ENCODE assay signal across 14 cellular contexts in the genomic region with DNA sequence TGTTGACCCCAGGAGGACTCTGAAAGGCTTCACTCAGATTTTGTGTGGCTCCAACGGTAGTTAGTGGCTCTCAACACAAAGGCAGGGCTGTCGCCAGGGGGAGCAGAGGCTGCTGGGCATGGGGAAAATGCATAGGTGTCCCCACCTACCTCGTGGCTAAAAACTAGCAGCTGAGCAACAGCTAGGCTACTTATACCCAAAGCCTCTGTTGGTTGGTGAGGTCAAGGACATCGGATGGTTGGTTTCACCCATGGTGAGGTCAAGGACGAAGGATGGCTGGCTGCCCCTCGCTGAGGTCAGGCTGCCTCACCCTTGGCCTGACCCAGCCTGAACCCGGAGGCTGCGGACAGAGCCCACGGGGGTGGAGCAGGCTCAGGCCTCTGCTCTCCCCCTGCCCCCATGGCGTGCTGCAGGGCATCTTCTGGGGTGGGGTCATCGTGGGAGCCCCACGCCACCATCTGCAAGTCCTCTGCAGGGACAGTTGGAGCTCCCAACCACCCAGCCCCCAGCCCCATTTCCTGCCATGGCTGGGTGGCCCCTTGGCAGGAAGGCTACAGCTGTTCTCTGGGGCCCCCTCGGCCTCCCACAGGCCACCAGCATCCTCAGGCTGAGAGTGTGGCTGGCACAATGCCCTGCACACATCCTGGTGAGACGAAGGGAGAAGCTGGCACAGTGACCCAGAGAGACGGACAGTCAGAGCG. TPM values are rescaled to one million over a fixed set of nuclear protein-coding genes. Genes with fewer than 3 reads are reported as not detected.
A peak's percentile ranks its signal among the peaks of the same experiment; 100 is the strongest.
DNase-seq lines count a peak whose midpoint lies in the region; ATAC-seq, FAIRE-seq and TF ChIP-seq lines count a peak whose summit lies in the region.
"Had no signal": no experiment of that assay in that cellular context is flagged by ENCODE, and none has a peak within 500 bp of the region (broad histone marks: within the 10 kb centered on the region; RNA-seq: fewer than 3 reads in every experiment).

No MANE protein-coding gene starts in this region.

- no peak for TF ChIP-seq POLR2A in H1 (IDR thresholded peaks at IDR 0.05; ENCODE audit: control extremely low read depth in 1 of 2, low read depth in 2 of 2, low read length in 2 of 2)

- 82% methylated on average over 16 of the region's 16 CpGs; no CpG with 5 or more reads in 1 of the 2 experiments for WGBS in H1 (ENCODE audit: extremely low coverage in 1 of 2, insufficient coverage in 1 of 2, insufficient read length in 1 of 2, insufficient replicate concordance in 2 of 2, low coverage in 1 of 2, low lambda C conversion rate in 2 of 2, missing lambda C conversion rate in 1 of 2), 2 experiments

- peak overlapping the region; percentile 63 for H2BK120ac ChIP-seq in H1 (replicated peaks; ENCODE audit: low read depth, low read length)

- no peak overlapping the region for H3K9ac ChIP-seq in H1 (replicated peaks in 1 of 4; ENCODE audit: extremely low read depth in 1 of 4, low read depth in 3 of 4, low read length in 3 of 4)
- H3K9ac ChIP-seq: GM23248 had no signal

- peaks cover 26% of the 10 kb centered on the region for H3K4me1 ChIP-seq in CD8-positive, alpha-beta T cell (ENCODE audit: insufficient read depth, low read length)
- peaks cover 0 to 19% (median 8%) of the 10 kb centered on the region in 4 experiments; a peak in 6 of 7 replicates for H3K4me1 ChIP-seq in H1 (replicated peaks in 1 of 4; ENCODE audit: control insufficient read depth in 3 of 4, insufficient read depth in 4 of 4, low read length in 3 of 4)

- H4K5ac ChIP-seq in H1 (ENCODE audit: insufficient read length, low read depth, low read length) = no peak overlapping the region

- H3K27ac ChIP-seq in CD8-positive, alpha-beta T cell (ENCODE audit: low read depth, low read length) = no peak overlapping the region
- H3K27ac ChIP-seq in H1 (ENCODE audit: low read depth, low read length) = no peak overlapping the region
- H3K27ac ChIP-seq: coronary artery, GM23248 had no signal

- no peak overlapping the region for H2BK20ac ChIP-seq in H1 (ENCODE audit: low read length)

- FAIRE-seq in H1 (lab: Jason Lieb, UNC) = no peak
- FAIRE-seq: TTC549 had no signal

- H3K27me3 Mint-ChIP-seq in CD8-positive, alpha-beta T cell (ENCODE audit: low read depth) = peaks cover 2% of the 10 kb centered on the region

- TF ChIP-seq RAD21 in H1 (IDR thresholded peaks at IDR 0.05 in 1 of 2, conservative IDR thresholded peaks at IDR 0.05 in 1 of 2; ENCODE audit: low read depth in 2 of 2, low read length in 2 of 2) = peak in 1 of 2 experiments; percentile 21; a peak in 2 of 4 replicates

- TF ChIP-seq EP300 in H1 (IDR thresholded peaks at IDR 0.05; ENCODE audit: borderline replicate concordance in 1 of 2, low read depth in 2 of 2, low read length in 2 of 2) = no peak

- no peaks in the 10 kb centered on the region for H3K27me3 ChIP-seq in CD8-positive, alpha-beta T cell (ENCODE audit: insufficient read depth, low read length)
- H3K27me3 ChIP-seq in H1 (replicated peaks in 1 of 4; ENCODE audit: control insufficient read depth in 3 of 4, extremely low read depth in 1 of 4, insufficient read depth in 3 of 4, low read length in 3 of 4) = no peaks in the 10 kb centered on the region; a peak in 1 of 7 replicates

- H3K9me3 ChIP-seq in CD8-positive, alpha-beta T cell (ENCODE audit: low read length) = no peaks in the 10 kb centered on the region
- no peaks in the 10 kb centered on the region for H3K9me3 ChIP-seq in H1 (ENCODE audit: insufficient read depth in 2 of 2, low read depth in 1 of 2, low read length in 1 of 2)

- H3K9me3 Mint-ChIP-seq in CD8-positive, alpha-beta T cell = no peaks in the 10 kb centered on the region

- H4K91ac ChIP-seq in H1 (replicated peaks; ENCODE audit: insufficient read length, low read length) = peak overlapping the region; percentile 65

- POLR2A ChIA-PET in CD8-positive, alpha-beta T cell (lab: Charles Lee) = interaction anchor here (1.0 kb wide), 1 partner anchor 89 kb away, joined by 3 read pairs; no protein-coding TSS in a partner anchor
- POLR2A ChIA-PET in H1 (lab: Charles Lee; ENCODE audit: partially characterized antibody) = interaction anchor here (1.1 to 1.7 kb wide), 5 partner anchors 8 to 36 kb away, joined by 3 to 8 read pairs (median 5); no protein-coding TSS in a partner anchor

- H4K20me1 ChIP-seq in H1 (replicated peaks in 1 of 2; ENCODE audit: control insufficient read depth in 1 of 2, insufficient read depth in 2 of 2, low read length in 2 of 2) = peaks cover 0 to 6% of the 10 kb centered on the region in 2 experiments

- H2BK15ac ChIP-seq in H1 (ENCODE audit: low read length) = no peak overlapping the region

- peak; percentile 37 for DNase-seq in 8988T
- DNase-seq in CD8-positive, alpha-beta T cell = peak in 3 of 7 experiments; percentile 24 to 41 (median 28)
- DNase-seq in NAMALWA (ENCODE audit: low spot score) = peak; percentile 71
- DNase-seq in H1 (ENCODE audit: low read depth in 1 of 2, low spot score in 2 of 2) = no peak
- no peak for DNase-seq in NCI-H1092 treated with DMSO at 0.1 percent for 48 hours (lab: John Stamatoyannopoulos, UW)
- DNase-seq in activated effector memory CD4-positive, alpha-beta T cell treated with anti-CD3 and anti-CD28 coated beads, Interleukin-2, amount 50 U/mL, for 16 hours = no peak
- no peak for DNase-seq in NCI-H1417 treated with DMSO at 0.1 percent for 48 hours (lab: John Stamatoyannopoulos, UW)
- DNase-seq: GM23248, midbrain, NCI-H774 had no signal

- H3K36me3 Mint-ChIP-seq in CD8-positive, alpha-beta T cell = no peaks in the 10 kb centered on the region

- H3K4me3 ChIP-seq in CD8-positive, alpha-beta T cell (ENCODE audit: low read depth, low read length) = no peak overlapping the region
- no peak overlapping the region for H3K4me3 ChIP-seq in H1 (ENCODE audit: extremely low read depth in 1 of 4, insufficient read depth in 2 of 4, low read depth in 3 of 4, low read length in 4 of 4)
- H3K4me3 ChIP-seq: coronary artery, GM23248 had no signal

- no peaks in the 10 kb centered on the region for H3K79me1 ChIP-seq in H1 (ENCODE audit: low read depth, low read length)

- H3K4ac ChIP-seq in H1 (replicated peaks; ENCODE audit: insufficient read length, low read depth, low read length) = no peak overlapping the region

- H3K36me3 ChIP-seq in CD8-positive, alpha-beta T cell (ENCODE audit: insufficient read depth, low read length) = no peaks in the 10 kb centered on the region
- no peaks in the 10 kb centered on the region for H3K36me3 ChIP-seq in H1 (ENCODE audit: control insufficient read depth in 2 of 4, insufficient read depth in 4 of 4, low read length in 3 of 4)

- H3K23me2 ChIP-seq in H1 (ENCODE audit: low read depth, low read length) = no peaks in the 10 kb centered on the region

- no peak overlapping the region for H3K27ac Mint-ChIP-seq in CD8-positive, alpha-beta T cell

- H3K4me1 Mint-ChIP-seq in CD8-positive, alpha-beta T cell (ENCODE audit: low read depth) = peaks cover 22% of the 10 kb centered on the region

- H2AK5ac ChIP-seq in H1 (ENCODE audit: low read depth, low read length) = no peak overlapping the region

- H3K56ac ChIP-seq in H1 (replicated peaks; ENCODE audit: insufficient read length, low read depth, low read length) = no peak overlapping the region

- H2BK12ac ChIP-seq in H1 (ENCODE audit: low read depth, low read length) = peak overlapping the region; percentile 68; the same call in 1 of the 2 replicates

- intact Hi-C loops in CD8-positive, alpha-beta T cell (cut with DNase I, micrococcal nuclease) = loop anchor here in 1 of 2 experiments (10.0 kb wide), 1 partner anchor 385 kb away; the partner anchor contains the start of gene ATAD3A

- no peak overlapping the region for H3K4me3 Mint-ChIP-seq in CD8-positive, alpha-beta T cell

- 0 out of 2 replicates have a peak overlapping the region, but pooled peaks have one; percentile 44 for H3K18ac ChIP-seq in H1 (ENCODE audit: extremely low read depth, low read length)

- no peak overlapping the region for H3K14ac ChIP-seq in H1 (ENCODE audit: insufficient read length)

- ATAC-seq in CD8-positive, alpha-beta T cell = peak; percentile 62
- no peak for ATAC-seq in HG02938 (IDR thresholded peaks at IDR 0.05; ENCODE audit: unreplicated experiment)

- CTCF ChIA-PET in CD8-positive, alpha-beta T cell (lab: Charles Lee) = interaction anchor here (0.9 to 2.3 kb wide), 4 partner anchors 7 to 137 kb away, joined by 3 to 7 read pairs (median 6); no protein-coding TSS in a partner anchor
- CTCF ChIA-PET in H1 (lab: Charles Lee; ENCODE audit: partially characterized antibody) = interaction anchor here (0.9 to 7.0 kb wide), 17 partner anchors 8 to 150 kb away, joined by 3 to 64 read pairs (median 4); partner anchors contain the start of gene CALML6

- no peaks in the 10 kb centered on the region for H3K79me2 ChIP-seq in H1 (ENCODE audit: control insufficient read depth in 1 of 2, insufficient read depth in 2 of 2, low read length in 2 of 2)

- H2BK5ac ChIP-seq in H1 (ENCODE audit: low read depth, low read length) = no peak overlapping the region; the same call in 1 of the 2 replicates

- 0 out of 2 replicates have a peak overlapping the region, but pooled peaks have one; percentile 3 for H4K8ac ChIP-seq in H1 (ENCODE audit: extremely low read depth, insufficient read depth, low read length)

- no peak for TF ChIP-seq CTCF in CD8-positive, alpha-beta T cell (IDR thresholded peaks at IDR 0.05)
- peak in 2 of 3 experiments; percentile 36 to 47; a peak in 2 of 4 replicates for TF ChIP-seq CTCF in H1 (IDR thresholded peaks at IDR 0.05; ENCODE audit: control extremely low read depth in 1 of 3, insufficient read depth in 1 of 3, low read depth in 1 of 3, low read length in 3 of 3)

- no peak overlapping the region for H3K4me2 ChIP-seq in H1 (ENCODE audit: insufficient read depth in 1 of 2, low read depth in 2 of 2, low read length in 2 of 2)

- no peak overlapping the region for H3K23ac ChIP-seq in H1 (ENCODE audit: insufficient read length)

- H2AFZ ChIP-seq in H1 (ENCODE audit: low read length) = no peak overlapping the region
- H2AFZ ChIP-seq: GM23248 had no signal

RNA-seq across cellular contexts. Expression of gene GNB1, which starts 8.5 kb away (rescaled TPM):
- 100 to 1,000 TPM; 145 to 147 TPM for total RNA-seq in CD8-positive, alpha-beta T cell
- total RNA-seq in H1 (2021; fragmentation: NEBNext Ultra II Directional; extraction: Animal tissue kit (Norgen Biotek cat#: 25700)) = 382 and 394 TPM in 2 replicates
- 343 and 372 TPM in 2 replicates for polyA plus RNA-seq in H1 (2011; rRNA removed)
- polyA plus RNA-seq in H1 (2011; cell fraction: cytosol; rRNA removed) = 391 TPM
- 286 TPM for polyA plus RNA-seq in H1 (2011; cell fraction: nucleus; rRNA removed)
- 256 to 341 TPM (median 318 TPM) in 4 replicates for polyA plus RNA-seq in H1 (2012, experiment 1 of 2)
- polyA plus RNA-seq in H1 (2012, experiment 2 of 2) = 110 TPM
- 180 TPM for polyA plus RNA-seq in H1 (2013, experiment 1 of 2)
- 186 TPM for polyA plus RNA-seq in H1 (2013, experiment 2 of 2)
- polyA minus RNA-seq in H1 (2011; rRNA and poly(A)+ RNA removed) = 482 and 536 TPM in 2 replicates
- polyA minus RNA-seq in H1 (2011; cell fraction: cytosol; rRNA and poly(A)+ RNA removed) = 250 TPM
- 104 TPM for polyA minus RNA-seq in H1 (2011; cell fraction: nucleus; rRNA and poly(A)+ RNA removed)

RNA-seq across cellular contexts. Expression of gene CALML6, which starts 15.6 kb away (rescaled TPM):
- 1 to 10 TPM; 1.0 to 1.2 TPM for total RNA-seq in CD8-positive, alpha-beta T cell
- 0.92 and 1.3 TPM in 2 replicates for total RNA-seq in H1 (2021; fragmentation: NEBNext Ultra II Directional; extraction: Animal tissue kit (Norgen Biotek cat#: 25700))
- 0.54 and 0.96 TPM in 2 replicates for polyA plus RNA-seq in H1 (2011; rRNA removed)
- polyA plus RNA-seq in H1 (2011; cell fraction: cytosol; rRNA removed) = 1.4 TPM
- 4.8 TPM for polyA plus RNA-seq in H1 (2011; cell fraction: nucleus; rRNA removed)
- 1.3 to 1.9 TPM (median 1.7 TPM) in 4 replicates for polyA plus RNA-seq in H1 (2012, experiment 1 of 2)
- polyA plus RNA-seq in H1 (2012, experiment 2 of 2) = 0.84 TPM
- 0.65 TPM for polyA plus RNA-seq in H1 (2013, experiment 1 of 2)
- 0.63 TPM for polyA plus RNA-seq in H1 (2013, experiment 2 of 2)
- polyA minus RNA-seq in H1 (2011; rRNA and poly(A)+ RNA removed) = 0.09 and 0.15 TPM in 2 replicates
- polyA minus RNA-seq in H1 (2011; cell fraction: cytosol; rRNA and poly(A)+ RNA removed) = not detected
- 1.5 TPM for polyA minus RNA-seq in H1 (2011; cell fraction: nucleus; rRNA and poly(A)+ RNA removed)
- total RNA-seq: M059J had no signal
- polyA plus RNA-seq: GM23248 had no signal

RNA-seq across cellular contexts. Expression of gene TMEM52, which starts 19.7 kb away (rescaled TPM):
- 1 to 10 TPM; 1.9 to 2.2 TPM for total RNA-seq in CD8-positive, alpha-beta T cell
- 14.6 and 15.0 TPM in 2 replicates for total RNA-seq in H1 (2021; fragmentation: NEBNext Ultra II Directional; extraction: Animal tissue kit (Norgen Biotek cat#: 25700))
- 30.2 and 46.3 TPM in 2 replicates for polyA plus RNA-seq in H1 (2011; rRNA removed)
- 20.9 TPM for polyA plus RNA-seq in H1 (2011; cell fraction: cytosol; rRNA removed)
- polyA plus RNA-seq in H1 (2011; cell fraction: nucleus; rRNA removed) = 36.1 TPM
- 8.4 to 15.3 TPM (median 14.6 TPM) in 4 replicates for polyA plus RNA-seq in H1 (2012, experiment 1 of 2)
- polyA plus RNA-seq in H1 (2012, experiment 2 of 2) = 15.3 TPM
- 21.5 TPM for polyA plus RNA-seq in H1 (2013, experiment 1 of 2)
- 22.3 TPM for polyA plus RNA-seq in H1 (2013, experiment 2 of 2)
- polyA minus RNA-seq in H1 (2011; rRNA and poly(A)+ RNA removed) = 5.1 and 6.6 TPM in 2 replicates
- 6.2 TPM for polyA minus RNA-seq in H1 (2011; cell fraction: cytosol; rRNA and poly(A)+ RNA removed)
- polyA minus RNA-seq in H1 (2011; cell fraction: nucleus; rRNA and poly(A)+ RNA removed) = 11.6 TPM
- total RNA-seq: GM23248, M059J had no signal

Comparison
In these comparisons a context has a peak if more than half of its experiments do, and no peak if none do; other contexts are left out.
1. DNase-seq: peak in 8988T (single experiment) and NAMALWA (single experiment); none in H1 (0 of 2), NCI-H1092 treated with DMSO at 0.1 percent for 48 hours (single experiment), activated effector memory CD4-positive, alpha-beta T cell treated with anti-CD3 and anti-CD28 coated beads, Interleukin-2, amount 50 U/mL, for 16 hours (single experiment) and NCI-H1417 treated with DMSO at 0.1 percent for 48 hours (single experiment).